8 cellular contexts compared by ENCODE assay signal in genomic region chr1:65066766-65067490, GRCh38.
A peak's percentile ranks its signal among the peaks of the same experiment; 100 is the strongest.
DNase-seq lines count a peak whose midpoint lies in the region; ATAC-seq and TF ChIP-seq lines count a peak whose summit lies in the region.

No MANE protein-coding gene starts in this region.

- no peaks in the 10 kb centered on the region for H3K9me3 ChIP-seq in lower lobe of right lung

- no peaks in the 10 kb centered on the region for H3K36me3 ChIP-seq in lower lobe of right lung

- H3K27ac ChIP-seq in lower lobe of right lung: peak overlapping the region; percentile 100

- CTCF ChIA-PET in activated CD8-positive, alpha-beta T cell treated with anti-CD3 and anti-CD28 coated beads for 36 hours (lab: Charles Lee): interaction anchor here (1.1 to 7.3 kb wide), 3 partner anchors 8 to 353 kb away, joined by 3 to 124 read pairs (median 3); partner anchors contain the start of genes LEPR and LEPROT

- peak overlapping the region; percentile 83 for H3K4me3 Mint-ChIP-seq in activated CD8-positive, alpha-beta T cell treated with anti-CD3 and anti-CD28 coated beads for 36 hours

- intact Hi-C loops in activated CD8-positive, alpha-beta T cell treated with anti-CD3 and anti-CD28 coated beads for 36 hours (cut with micrococcal nuclease): loop anchor here (5.0 kb wide), 3 partner anchors 65 to 620 kb away; partner anchors contain the start of gene JAK1
- intact Hi-C loops in lower lobe of right lung (cut with DNase I): no loop called here

- no peaks in the 10 kb centered on the region for H3K9me3 Mint-ChIP-seq in activated CD8-positive, alpha-beta T cell treated with anti-CD3 and anti-CD28 coated beads for 36 hours

- H3K4me1 ChIP-seq in lower lobe of right lung: peaks cover 47% of the 10 kb centered on the region

- peak; percentile 80 for DNase-seq in GM10266 (ENCODE audit: extremely low spot score)
- DNase-seq in NCI-H510A (lab: John Stamatoyannopoulos, UW): peak; percentile 84
- peak; percentile 76 for DNase-seq in activated CD8-positive, alpha-beta T cell treated with anti-CD3 and anti-CD28 coated beads for 36 hours
- DNase-seq in ecto neural progenitor cell (ENCODE audit: low spot score): peak; percentile 79
- DNase-seq in lower lobe of right lung: peak; percentile 97
- peak; percentile 46 to 56 for DNase-seq in stimulated activated CD4-positive, alpha-beta T cell treated with anti-CD3 and anti-CD28 coated beads, Interleukin-4, amount 100 ng/mL, for 48 hours (ENCODE audit: low read depth in 2 of 2)

- POLR2A ChIA-PET in activated CD8-positive, alpha-beta T cell treated with anti-CD3 and anti-CD28 coated beads for 36 hours (lab: Charles Lee): interaction anchor here (1.8 kb wide), 1 partner anchor 65 kb away, joined by 7 read pairs; no protein-coding TSS in a partner anchor

- peaks cover 50% of the 10 kb centered on the region for H3K4me1 Mint-ChIP-seq in activated CD8-positive, alpha-beta T cell treated with anti-CD3 and anti-CD28 coated beads for 36 hours (ENCODE audit: low read depth)

- ATAC-seq in HG02759 (IDR thresholded peaks at IDR 0.05; ENCODE audit: unreplicated experiment) (peak; percentile 63), lower lobe of right lung (peak; percentile 94 to 95), GM21619 (IDR thresholded peaks at IDR 0.05; ENCODE audit: unreplicated experiment) (no peak)
- peak; percentile 60 for ATAC-seq in activated CD8-positive, alpha-beta T cell treated with anti-CD3 and anti-CD28 coated beads for 36 hours

- peak overlapping the region; percentile 84 for H3K27ac Mint-ChIP-seq in activated CD8-positive, alpha-beta T cell treated with anti-CD3 and anti-CD28 coated beads for 36 hours

- H3K27me3 Mint-ChIP-seq in activated CD8-positive, alpha-beta T cell treated with anti-CD3 and anti-CD28 coated beads for 36 hours: no peaks in the 10 kb centered on the region

- no peaks in the 10 kb centered on the region for H3K36me3 Mint-ChIP-seq in activated CD8-positive, alpha-beta T cell treated with anti-CD3 and anti-CD28 coated beads for 36 hours (ENCODE audit: low read depth)

- H3K27me3 ChIP-seq in lower lobe of right lung (ENCODE audit: low read depth): no peaks in the 10 kb centered on the region

- peak overlapping the region; percentile 84 for H3K4me3 ChIP-seq in lower lobe of right lung

- TF ChIP-seq CTCF in GM10266 (IDR thresholded peaks at IDR 0.05; ENCODE audit: control insufficient read depth, insufficient read depth, low read depth, missing control alignments): no peak
- no peak for TF ChIP-seq CTCF in activated CD8-positive, alpha-beta T cell treated with anti-CD3 and anti-CD28 coated beads for 36 hours (IDR thresholded peaks at IDR 0.05)
- no peak for TF ChIP-seq CTCF in lower lobe of right lung (IDR thresholded peaks at IDR 0.05)
